ENCODE assay signal across 25 cellular contexts in genomic region chr7:34222722-34223121, GRCh38.
"Had no signal": no experiment of that assay in that cellular context is flagged by ENCODE, and none has a peak within 500 bp of the region (broad histone marks: within the 10 kb centered on the region; RNA-seq: fewer than 3 reads in every experiment).

No MANE protein-coding gene starts in this region.

- H3K4me2 ChIP-seq: hepatocyte, neural progenitor cell, smooth muscle cell had no signal

- ATAC-seq: foreskin keratinocyte; gastroesophageal sphincter; heart left ventricle; left colon; naive thymus-derived CD4-positive, alpha-beta T cell; sciatic nerve; stimulated activated effector memory CD8-positive, alpha-beta T cell treated with anti-CD3 and anti-CD28 coated beads, Interleukin-12 subunit alpha, Interleukin-12 subunit beta, amount 100 ng/mL, for 72 hours had no signal

- H3K9me3 ChIP-seq: esophagus muscularis mucosa, gastroesophageal sphincter, heart left ventricle, prostate gland, right atrium auricular region, stomach, thyroid gland had no signal

- H3K27me3 ChIP-seq: esophagus muscularis mucosa, gastroesophageal sphincter, heart left ventricle, hepatocyte, neural progenitor cell, right atrium auricular region, stomach, thyroid gland had no signal

- H3K4me3 ChIP-seq: dorsolateral prefrontal cortex, esophagus muscularis mucosa, gastroesophageal sphincter, heart left ventricle, hepatocyte, neural progenitor cell, prostate gland, right atrium auricular region, smooth muscle cell, stomach, thyroid gland had no signal

- H3K4me1 ChIP-seq: esophagus muscularis mucosa, foreskin keratinocyte, gastroesophageal sphincter, heart left ventricle, prostate gland, right atrium auricular region, stomach, thyroid gland had no signal

- H3K27ac ChIP-seq: esophagus muscularis mucosa, foreskin keratinocyte, gastroesophageal sphincter, heart left ventricle, hepatocyte, neural progenitor cell, prostate gland, right atrium auricular region, stomach, thyroid gland had no signal

- H3K9me3 Mint-ChIP-seq: mesothelial cell of epicardium, nephron, neural progenitor cell had no signal

- H3K36me3 Mint-ChIP-seq: mesothelial cell of epicardium; naive thymus-derived CD4-positive, alpha-beta T cell; neural progenitor cell; stimulated activated effector memory CD8-positive, alpha-beta T cell treated with anti-CD3 and anti-CD28 coated beads, Interleukin-12 subunit alpha, Interleukin-12 subunit beta, amount 100 ng/mL, for 72 hours had no signal

- H3K9ac ChIP-seq: neural progenitor cell had no signal

- H3K4me3 Mint-ChIP-seq: mesothelial cell of epicardium; naive thymus-derived CD4-positive, alpha-beta T cell; nephron; neural progenitor cell; stimulated activated effector memory CD8-positive, alpha-beta T cell treated with anti-CD3 and anti-CD28 coated beads, Interleukin-12 subunit alpha, Interleukin-12 subunit beta, amount 100 ng/mL, for 72 hours had no signal

- H2AFZ ChIP-seq: hepatocyte, neural progenitor cell had no signal

- DNase-seq: dorsolateral prefrontal cortex; effector CD4-positive, alpha-beta T cell; foreskin keratinocyte; heart left ventricle; left colon; mesenchymal stem cell; naive thymus-derived CD4-positive, alpha-beta T cell; stimulated activated CD4-positive, alpha-beta T cell treated with anti-CD3 and anti-CD28 coated beads, Interleukin-12 subunit alpha, Interleukin-12 subunit beta, amount 100 ng/mL, for 4 hours; stimulated activated CD4-positive, alpha-beta T cell treated with anti-CD3 and anti-CD28 coated beads, Interleukin-1b, Interleukin-23, amount 100 ng/mL, for 48 hours; stimulated activated CD4-positive, alpha-beta T cell treated with anti-CD3 and anti-CD28 coated beads, Interleukin-4, amount 100 ng/mL, for 24 hours; stimulated activated naive CD4-positive, alpha-beta T cell treated with Interleukin-2 at 50 U/mL for 16 hours; stomach; thyroid gland; trophoblast cell had no signal

- H3K4me1 Mint-ChIP-seq: naive thymus-derived CD4-positive, alpha-beta T cell; stimulated activated effector memory CD8-positive, alpha-beta T cell treated with anti-CD3 and anti-CD28 coated beads, Interleukin-12 subunit alpha, Interleukin-12 subunit beta, amount 100 ng/mL, for 72 hours had no signal

- H3K27ac Mint-ChIP-seq: mesothelial cell of epicardium; naive thymus-derived CD4-positive, alpha-beta T cell; nephron; neural progenitor cell; stimulated activated effector memory CD8-positive, alpha-beta T cell treated with anti-CD3 and anti-CD28 coated beads, Interleukin-12 subunit alpha, Interleukin-12 subunit beta, amount 100 ng/mL, for 72 hours had no signal

- H3K36me3 ChIP-seq: esophagus muscularis mucosa, gastroesophageal sphincter, heart left ventricle, neural progenitor cell, prostate gland, right atrium auricular region, stomach, thyroid gland had no signal

- H3K79me2 ChIP-seq: hepatocyte had no signal
